In genomic region chr22:45157907-45158306, GRCh38 we compare ENCODE assay signal across 16 cellular contexts.
"Had no signal": no experiment of that assay in that cellular context is flagged by ENCODE, and none has a peak within 500 bp of the region (broad histone marks: within the 10 kb centered on the region; RNA-seq: fewer than 3 reads in every experiment).

No MANE protein-coding gene starts in this region.

- ATAC-seq: activated naive CD8-positive, alpha-beta T cell treated with anti-CD3 and anti-CD28 coated beads, Interleukin-2, amount 50 U/mL, for 24 hours; heart right ventricle; naive thymus-derived CD4-positive, alpha-beta T cell; stimulated activated naive CD8-positive, alpha-beta T cell treated with anti-CD3 and anti-CD28 coated beads, Interleukin-15, Interleukin-2, amounts not matched to agents 100 U/mL and 50 U/mL, for 24 hours; T-cell had no signal

- H3K9me3 ChIP-seq: colonic mucosa, heart right ventricle, prostate gland, SJSA1, thoracic aorta had no signal

- H3K36me3 ChIP-seq: colonic mucosa, prostate gland had no signal

- H3K27ac ChIP-seq: SJSA1, thoracic aorta, VCaP had no signal

- H3K27me3 ChIP-seq: colonic mucosa, heart right ventricle, SJSA1 had no signal

- H3K4me3 ChIP-seq: colonic mucosa, heart right ventricle, prostate gland, SJSA1, thoracic aorta had no signal

- H3K4me1 ChIP-seq: prostate gland had no signal

- DNase-seq: activated CD4-positive, alpha-beta memory T cell treated with anti-CD3 and anti-CD28 coated beads, Interleukin-2, amount 10 ng/mL, durations not matched to agents 7 days and 5 days; activated naive CD4-positive, alpha-beta T cell treated with Interleukin-2 at 50 U/mL for 16 hours; activated naive CD8-positive, alpha-beta T cell treated with anti-CD3 and anti-CD28 coated beads, Interleukin-2, amount 50 U/mL, for 24 hours; colonic mucosa; heart right ventricle; naive thymus-derived CD4-positive, alpha-beta T cell; stimulated activated CD4-positive, alpha-beta T cell treated with anti-CD3 and anti-CD28 coated beads, Interleukin-12 subunit alpha, Interleukin-12 subunit beta, amount 100 ng/mL, for 4 hours; stimulated activated CD4-positive, alpha-beta T cell treated with anti-CD3 and anti-CD28 coated beads, Interleukin-4, amount 100 ng/mL, for 1 hour; stimulated activated CD8-positive, alpha-beta memory T cell treated with anti-CD3 and anti-CD28 coated beads, Interleukin-4, amount 100 ng/mL, for 48 hours; stimulated activated naive CD8-positive, alpha-beta T cell treated with anti-CD3 and anti-CD28 coated beads, Interleukin-15, Interleukin-2, amounts not matched to agents 100 U/mL and 50 U/mL, for 24 hours; T-cell; T1000 had no signal
